ENCODE assay signal across 1 cellular context in genomic region chr22:36497910-36498669, GRCh38.
TF ChIP-seq lines count a peak whose summit lies in the region.

No MANE protein-coding gene starts in this region.

TF ChIP-seq in A549, 52 proteins besides CTCF, POLR2A, EP300 and RAD21 (continued from another document):
- TF ChIP-seq, protein P1, sequence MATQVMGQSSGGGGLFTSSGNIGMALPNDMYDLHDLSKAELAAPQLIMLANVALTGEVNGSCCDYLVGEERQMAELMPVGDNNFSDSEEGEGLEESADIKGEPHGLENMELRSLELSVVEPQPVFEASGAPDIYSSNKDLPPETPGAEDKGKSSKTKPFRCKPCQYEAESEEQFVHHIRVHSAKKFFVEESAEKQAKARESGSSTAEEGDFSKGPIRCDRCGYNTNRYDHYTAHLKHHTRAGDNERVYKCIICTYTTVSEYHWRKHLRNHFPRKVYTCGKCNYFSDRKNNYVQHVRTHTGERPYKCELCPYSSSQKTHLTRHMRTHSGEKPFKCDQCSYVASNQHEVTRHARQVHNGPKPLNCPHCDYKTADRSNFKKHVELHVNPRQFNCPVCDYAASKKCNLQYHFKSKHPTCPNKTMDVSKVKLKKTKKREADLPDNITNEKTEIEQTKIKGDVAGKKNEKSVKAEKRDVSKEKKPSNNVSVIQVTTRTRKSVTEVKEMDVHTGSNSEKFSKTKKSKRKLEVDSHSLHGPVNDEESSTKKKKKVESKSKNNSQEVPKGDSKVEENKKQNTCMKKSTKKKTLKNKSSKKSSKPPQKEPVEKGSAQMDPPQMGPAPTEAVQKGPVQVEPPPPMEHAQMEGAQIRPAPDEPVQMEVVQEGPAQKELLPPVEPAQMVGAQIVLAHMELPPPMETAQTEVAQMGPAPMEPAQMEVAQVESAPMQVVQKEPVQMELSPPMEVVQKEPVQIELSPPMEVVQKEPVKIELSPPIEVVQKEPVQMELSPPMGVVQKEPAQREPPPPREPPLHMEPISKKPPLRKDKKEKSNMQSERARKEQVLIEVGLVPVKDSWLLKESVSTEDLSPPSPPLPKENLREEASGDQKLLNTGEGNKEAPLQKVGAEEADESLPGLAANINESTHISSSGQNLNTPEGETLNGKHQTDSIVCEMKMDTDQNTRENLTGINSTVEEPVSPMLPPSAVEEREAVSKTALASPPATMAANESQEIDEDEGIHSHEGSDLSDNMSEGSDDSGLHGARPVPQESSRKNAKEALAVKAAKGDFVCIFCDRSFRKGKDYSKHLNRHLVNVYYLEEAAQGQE (IDR thresholded peaks at IDR 0.05) = no peak
- no peak for TF ChIP-seq BHLHE40 (IDR thresholded peaks at IDR 0.05; ENCODE audit: low read depth, low read length)
- no peak for TF ChIP-seq CHD2 (IDR thresholded peaks at IDR 0.05; ENCODE audit: low read length, partially characterized antibody)
- TF ChIP-seq, protein P2, sequence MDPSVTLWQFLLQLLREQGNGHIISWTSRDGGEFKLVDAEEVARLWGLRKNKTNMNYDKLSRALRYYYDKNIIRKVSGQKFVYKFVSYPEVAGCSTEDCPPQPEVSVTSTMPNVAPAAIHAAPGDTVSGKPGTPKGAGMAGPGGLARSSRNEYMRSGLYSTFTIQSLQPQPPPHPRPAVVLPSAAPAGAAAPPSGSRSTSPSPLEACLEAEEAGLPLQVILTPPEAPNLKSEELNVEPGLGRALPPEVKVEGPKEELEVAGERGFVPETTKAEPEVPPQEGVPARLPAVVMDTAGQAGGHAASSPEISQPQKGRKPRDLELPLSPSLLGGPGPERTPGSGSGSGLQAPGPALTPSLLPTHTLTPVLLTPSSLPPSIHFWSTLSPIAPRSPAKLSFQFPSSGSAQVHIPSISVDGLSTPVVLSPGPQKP (IDR thresholded peaks at IDR 0.05; ENCODE audit: low read depth, low read length) = no peak
- no peak for TF ChIP-seq ZFP36 (IDR thresholded peaks at IDR 0.05; ENCODE audit: borderline replicate concordance, partially characterized antibody)
TF ChIP-seq in A549: peak in this region for 0.
